ENCODE assay signal across 2 cellular contexts in genomic region chr1:21270086-21270689, GRCh38.
TF ChIP-seq lines count a peak whose summit lies in the region.

No MANE protein-coding gene starts in this region.

TF ChIP-seq in HEK293, 187 proteins besides CTCF, POLR2A, EP300 and RAD21 (continued from another document):
- TF ChIP-seq AEBP2 (tag by site-specific recombination; IDR thresholded peaks at IDR 0.05; ENCODE audit: borderline replicate concordance) = no peak
- no peak for TF ChIP-seq ZNF510 (tag by site-specific recombination; IDR thresholded peaks at IDR 0.05; ENCODE audit: insufficient replicate concordance)
- no peak for TF ChIP-seq ZNF423 (tag by site-specific recombination; IDR thresholded peaks at IDR 0.05)
- no peak for TF ChIP-seq ZNF785 (tag by site-specific recombination; IDR thresholded peaks at IDR 0.05)
- no peak for TF ChIP-seq ZNF707 (tag by site-specific recombination; IDR thresholded peaks at IDR 0.05)

TF ChIP-seq in SK-N-SH, 30 proteins besides CTCF, POLR2A, EP300 and RAD21 (continued from another document):
- TF ChIP-seq ZBTB33 (IDR thresholded peaks at IDR 0.05; ENCODE audit: borderline replicate concordance, low read depth) = no peak
